34 cellular contexts compared by ENCODE assay signal in genomic region chr17:71592431-71592830, GRCh38.
"Had no signal": no experiment of that assay in that cellular context is flagged by ENCODE, and none has a peak within 500 bp of the region (broad histone marks: within the 10 kb centered on the region; RNA-seq: fewer than 3 reads in every experiment).

No MANE protein-coding gene starts in this region.

- H3K36me3 ChIP-seq: MG63 had no signal

- H3K27ac ChIP-seq: KMS-11 had no signal

- H3K27me3 ChIP-seq: MG63 had no signal

- H3K9ac ChIP-seq: KMS-11 had no signal

- H3K4me2 ChIP-seq: KMS-11 had no signal

- H3K4me3 ChIP-seq: MG63 had no signal

- DNase-seq: Karpas-422, Kasumi-1, MG63, MM.1S, MV-4-11, NCI-H1048, NCI-H1092, NCI-H1092 treated with DMSO at 0.1 percent for 48 hours, NCI-H1105, NCI-H1105 treated with DMSO at 0.1 percent for 48 hours, NCI-H1417, NCI-H1417 treated with DMSO at 0.1 percent for 48 hours, NCI-H1436, NCI-H1436 treated with DMSO at 0.1 percent for 48 hours, NCI-H146, NCI-H1694, NCI-H1694 treated with DMSO at 0.1 percent for 48 hours, NCI-H187, NCI-H187 treated with DMSO at 0.1 percent for 48 hours, NCI-H1930, NCI-H2029, NCI-H2029 treated with DMSO at 0.1 percent for 48 hours, NCI-H2081, NCI-H2081 treated with DMSO at 0.1 percent for 48 hours, NCI-H2107, NCI-H2171, NCI-H2171 treated with DMSO at 0.1 percent for 48 hours, NCI-H2227 treated with DMSO at 0.1 percent for 48 hours, NCI-H226, NCI-H345, NCI-H446, NCI-H446 treated with DMSO at 0.1 percent for 48 hours, NCI-H510A had no signal

- H3K9me3 ChIP-seq: MG63 had no signal
